ENCODE assay signal across 16 cellular contexts in genomic region chr18:77014538-77014937, GRCh38.
A peak's percentile ranks its signal among the peaks of the same experiment; 100 is the strongest.
DNase-seq lines count a peak whose midpoint lies in the region; ATAC-seq and TF ChIP-seq lines count a peak whose summit lies in the region.
"Had no signal": no experiment of that assay in that cellular context is flagged by ENCODE, and none has a peak within 500 bp of the region (broad histone marks: within the 10 kb centered on the region; RNA-seq: fewer than 3 reads in every experiment).

No MANE protein-coding gene starts in this region.

- TF ChIP-seq CTCF in gastroesophageal sphincter (IDR thresholded peaks at IDR 0.05) (no peak), lung (IDR thresholded peaks at IDR 0.05; ENCODE audit: control extremely low read depth, extremely low read depth) (no peak), thyroid gland (IDR thresholded peaks at IDR 0.05) (no peak)

- H3K4me1 ChIP-seq in gastroesophageal sphincter, result peaks cover 0 to 21% (median 5%) of the 10 kb centered on the region in 3 donors
- H3K4me1 ChIP-seq in lung (ENCODE audit: control insufficient read depth in 2 of 2, insufficient read depth in 2 of 2, low read length in 2 of 2), result peaks cover 5 to 7% of the 10 kb centered on the region in 2 donors
- peaks cover 24 to 31% of the 10 kb centered on the region in 2 donors for H3K4me1 ChIP-seq in thyroid gland

- DNase-seq in lung (ENCODE audit: low spot score), result no peak
- no peak for DNase-seq in thyroid gland
- DNase-seq: effector CD4-positive, alpha-beta T cell; EL; KG1; mesenchymal stem cell; naive thymus-derived CD4-positive, alpha-beta T cell; NCI-H1930; NK-92 treated with Interleukin-12 subunit alpha and Interleukin-12 subunit beta, amount 100 ng/mL, for 24 hours had no signal

- intact Hi-C loops in thyroid gland (cut with DNase I), result no loop called here

- H3K9me3 ChIP-seq in gastroesophageal sphincter (no peaks in the 10 kb centered on the region), lung (ENCODE audit: control insufficient read depth in 2 of 2, insufficient read depth in 1 of 2, low read length in 1 of 2) (no peaks in the 10 kb centered on the region), thyroid gland (no peaks in the 10 kb centered on the region)

- WGBS in gastroesophageal sphincter (ENCODE audit: low coverage in 1 of 2), 2 donors, result 56 to 71% methylated on average over 5 of the region's 5 CpGs
- 53 to 70% methylated on average over 5 of the region's 5 CpGs for WGBS in lung, 2 donors
- WGBS in thyroid gland, 2 donors, result 91 to 97% methylated on average over 5 of the region's 5 CpGs

- no peaks in the 10 kb centered on the region for H3K27me3 ChIP-seq in gastroesophageal sphincter
- no peaks in the 10 kb centered on the region for H3K27me3 ChIP-seq in lung (ENCODE audit: control insufficient read depth, insufficient read depth)
- H3K27me3 ChIP-seq in thyroid gland, result no peaks in the 10 kb centered on the region

- H3K36me3 ChIP-seq in gastroesophageal sphincter (peaks cover 0 to 23% of the 10 kb centered on the region in 2 donors), lung (ENCODE audit: control insufficient read depth in 2 of 2, insufficient read depth in 2 of 2, low read length in 2 of 2) (peaks cover 0 to 19% of the 10 kb centered on the region in 2 donors), thyroid gland (peaks cover 0 to 4% of the 10 kb centered on the region in 2 donors)

- TF ChIP-seq EP300 in gastroesophageal sphincter (IDR thresholded peaks at IDR 0.05), result no peak

- H3K27ac ChIP-seq in angular gyrus (ENCODE audit: low read depth, low read length), result peak overlapping the region; percentile 5
- H3K27ac ChIP-seq in gastroesophageal sphincter, result peak overlapping the region in 3 of 4 donors; percentile 54 to 72 (median 72)
- peak overlapping the region; percentile 81 for H3K27ac ChIP-seq in lung (ENCODE audit: low read depth in 1 of 2, low read length in 1 of 2)
- H3K27ac ChIP-seq in thyroid gland, result peak overlapping the region; percentile 81 to 91 (median 88)

- H3K4me3 ChIP-seq in gastroesophageal sphincter (no peak overlapping the region), lung (no peak overlapping the region), thyroid gland (replicated peaks in 1 of 3) (no peak overlapping the region)

- ATAC-seq in gastroesophageal sphincter (peak; percentile 44), lung (ENCODE audit: insufficient read depth, low FRiP score) (no peak), GM18520 (IDR thresholded peaks at IDR 0.05; ENCODE audit: unreplicated experiment) (no peak), HG03280 (IDR thresholded peaks at IDR 0.05; ENCODE audit: unreplicated experiment) (no peak), GM21528 (IDR thresholded peaks at IDR 0.05; ENCODE audit: low FRiP score, unreplicated experiment) (no peak), HG02763 (IDR thresholded peaks at IDR 0.05; ENCODE audit: unreplicated experiment) (no peak)
- ATAC-seq: esophagus mucosa; naive thymus-derived CD4-positive, alpha-beta T cell had no signal

- no peak for TF ChIP-seq POLR2A in gastroesophageal sphincter (IDR thresholded peaks at IDR 0.05)
- no peak for TF ChIP-seq POLR2A in thyroid gland (IDR thresholded peaks at IDR 0.05)

Comparison
In these comparisons a context has a peak if more than half of its experiments do, and no peak if none do; other contexts are left out.
1. H3K27ac ChIP-seq: peak in every context shown above with its lines; median percentile 88 in thyroid gland; 81 in lung; 72 in gastroesophageal sphincter; 5 in angular gyrus.